ENCODE assay signal across 9 cellular contexts in genomic region chr1:109923131-109923945, GRCh38. TPM values are rescaled to one million over a fixed set of nuclear protein-coding genes. Genes with fewer than 3 reads are reported as not detected.
A peak's percentile ranks its signal among the peaks of the same experiment; 100 is the strongest.
DNase-seq lines count a peak whose midpoint lies in the region; ATAC-seq and TF ChIP-seq lines count a peak whose summit lies in the region.
"Had no signal": no experiment of that assay in that cellular context is flagged by ENCODE, and none has a peak within 500 bp of the region (broad histone marks: within the 10 kb centered on the region; RNA-seq: fewer than 3 reads in every experiment).

No MANE protein-coding gene starts in this region.

- peaks cover 23% of the 10 kb centered on the region for H3K36me3 Mint-ChIP-seq in endothelial cell (ENCODE audit: low read depth, unreplicated experiment)

- H3K9me3 Mint-ChIP-seq in endothelial cell (ENCODE audit: unreplicated experiment): peaks cover 4% of the 10 kb centered on the region
- H3K9me3 Mint-ChIP-seq: stimulated activated naive CD8-positive, alpha-beta T cell treated with anti-CD3 and anti-CD28 coated beads, Interleukin-15, Interleukin-2, amounts not matched to agents 100 ng/mL and 50 ng/mL, for 24 hours had no signal

- H3F3A ChIP-seq in OCI-LY1 (ENCODE audit: insufficient read depth, low read length): no peaks in the 10 kb centered on the region

- no peak overlapping the region for H3K27ac ChIP-seq in OCI-LY1 (ENCODE audit: low read depth, low read length, poor library complexity, severe bottlenecking)

- no peak overlapping the region for H3K27ac Mint-ChIP-seq in endothelial cell (ENCODE audit: unreplicated experiment)

- no peaks in the 10 kb centered on the region for H4K20me1 ChIP-seq in OCI-LY1 (ENCODE audit: insufficient read depth, low read length)

- H3K36me3 ChIP-seq in OCI-LY1 (ENCODE audit: insufficient read depth, low read length): no peaks in the 10 kb centered on the region

- no peaks in the 10 kb centered on the region for H3K9me3 ChIP-seq in OCI-LY1 (ENCODE audit: low read length)

- H3K27me3 Mint-ChIP-seq in endothelial cell (ENCODE audit: unreplicated experiment): peaks cover 14% of the 10 kb centered on the region
- H3K27me3 Mint-ChIP-seq: stimulated activated naive CD8-positive, alpha-beta T cell treated with anti-CD3 and anti-CD28 coated beads, Interleukin-15, Interleukin-2, amounts not matched to agents 100 ng/mL and 50 ng/mL, for 24 hours had no signal

- peaks cover 34% of the 10 kb centered on the region for H3K4me1 Mint-ChIP-seq in endothelial cell (ENCODE audit: unreplicated experiment)

- in situ Hi-C loops in G401 (cut with HindIII; ENCODE audit: low sequenced_read_pairs): no loop called here

- TF ChIP-seq CTCF in OCI-LY1 (IDR thresholded peaks at IDR 0.05; ENCODE audit: low read length) (peak; percentile 71), endothelial cell (IDR thresholded peaks at IDR 0.05; ENCODE audit: unreplicated experiment) (peak; percentile 46), retinal pigment epithelial cell (conservative IDR thresholded peaks at IDR 0.05; ENCODE audit: low read depth, low read length) (peak; percentile 61)

- no peaks in the 10 kb centered on the region for H3K27me3 ChIP-seq in OCI-LY1 (ENCODE audit: insufficient read depth, low read length)

- H3K79me2 ChIP-seq in OCI-LY1 (ENCODE audit: insufficient read depth, low read length): no peaks in the 10 kb centered on the region

- H3K4me2 ChIP-seq in OCI-LY1 (ENCODE audit: low read length): peak overlapping the region; percentile 36; the same call in 1 of the 2 replicates

- H3K4me3 ChIP-seq in OCI-LY1 (ENCODE audit: low read depth, low read length, poor library complexity, severe bottlenecking) (peak overlapping the region; percentile 41), retinal pigment epithelial cell (ENCODE audit: low read length) (no peak overlapping the region)

- H2AFZ ChIP-seq in OCI-LY1 (ENCODE audit: low read length): no peak overlapping the region

- ATAC-seq in GM19035 (IDR thresholded peaks at IDR 0.05; ENCODE audit: unreplicated experiment): no peak

- H3K4me1 ChIP-seq in OCI-LY1 (ENCODE audit: insufficient read depth, low read length, severe bottlenecking): no peaks in the 10 kb centered on the region

- H3K4me3 Mint-ChIP-seq in endothelial cell (ENCODE audit: unreplicated experiment): no peak overlapping the region
- H3K4me3 Mint-ChIP-seq: stimulated activated naive CD8-positive, alpha-beta T cell treated with anti-CD3 and anti-CD28 coated beads, Interleukin-15, Interleukin-2, amounts not matched to agents 100 ng/mL and 50 ng/mL, for 24 hours had no signal

- peak; percentile 25 for DNase-seq in NCI-H748 (lab: John Stamatoyannopoulos, UW; ENCODE audit: unreplicated experiment)
- DNase-seq in NCI-H748 treated with DMSO at 0.1 percent for 48 hours (lab: John Stamatoyannopoulos, UW): no peak
- peak; percentile 36 for DNase-seq in endothelial cell (ENCODE audit: low spot score)
- no peak for DNase-seq in retinal pigment epithelial cell (ENCODE audit: low read depth)
- DNase-seq in H4 (ENCODE audit: low spot score): no peak
- no peak for DNase-seq in G401 (ENCODE audit: low spot score)

- H3K9me2 ChIP-seq in OCI-LY1 (ENCODE audit: low read depth, low read length): no peaks in the 10 kb centered on the region

- H3K9ac ChIP-seq in OCI-LY1 (ENCODE audit: low read length): no peak overlapping the region

RNA-seq across cellular contexts. Expression of gene CSF1, which starts 12.7 kb away (rescaled TPM):
- 2.1 TPM for total RNA-seq in endothelial cell (ENCODE audit: unreplicated experiment)
- 15.8 and 18.9 TPM in 2 replicates for total RNA-seq in H4 (2014; rRNA removed; shearing (Covaris generic))
- 12.7 and 13.4 TPM in 2 replicates for total RNA-seq in G401 (2014; rRNA removed; shearing (Covaris generic))

Comparison
In these comparisons a context has a peak if more than half of its experiments do, and no peak if none do; other contexts are left out.
1. DNase-seq: peak in NCI-H748 (single experiment) and endothelial cell (single experiment); none in NCI-H748 treated with DMSO at 0.1 percent for 48 hours (single experiment), retinal pigment epithelial cell (single experiment), H4 (single experiment) and G401 (single experiment).
2. Peak in every context shown above with its lines, with median percentiles within 50 percentile points of each other: CTCF ChIP-seq.